Comparison of ENCODE assay signal across 9 cellular contexts in genomic region chr5:39461007-39461682, GRCh38. TPM values are rescaled to one million over a fixed set of nuclear protein-coding genes. Genes with fewer than 3 reads are reported as not detected.
DNase-seq lines count a peak whose midpoint lies in the region; ATAC-seq and TF ChIP-seq lines count a peak whose summit lies in the region.
"Had no signal": no experiment of that assay in that cellular context is flagged by ENCODE, and none has a peak within 500 bp of the region (broad histone marks: within the 10 kb centered on the region; RNA-seq: fewer than 3 reads in every experiment).

No MANE protein-coding gene starts in this region.

- DNase-seq in fibroblast of villous mesenchyme (ENCODE audit: low read depth) (peak; percentile 43), dedifferentiated amniotic fluid mesenchymal stem cell (ENCODE audit: extremely low spot score) (no peak), HK-2 (ENCODE audit: unreplicated experiment) (no peak)
- DNase-seq in stimulated activated naive CD4-positive, alpha-beta T cell (lab: John Stamatoyannopoulos, UW), result no peak

- TF ChIP-seq CTCF in fibroblast of villous mesenchyme (IDR thresholded peaks at IDR 0.05; ENCODE audit: insufficient read depth, low read depth, low read length), result no peak

- H3K4me3 ChIP-seq in fibroblast of villous mesenchyme (ENCODE audit: low read depth, low read length), result no peak overlapping the region

- peak; percentile 98 for ATAC-seq in GM18498 (IDR thresholded peaks at IDR 0.05; ENCODE audit: unreplicated experiment)
- ATAC-seq in GM21447 (IDR thresholded peaks at IDR 0.05; ENCODE audit: unreplicated experiment), result peak; percentile 97
- peak; percentile 85 for ATAC-seq in HG03469 (IDR thresholded peaks at IDR 0.05; ENCODE audit: unreplicated experiment)
- ATAC-seq in HG03045 (IDR thresholded peaks at IDR 0.05; ENCODE audit: unreplicated experiment), result no peak

RNA-seq across cellular contexts. Expression of gene DAB2, which starts 36.4 kb away (rescaled TPM):
- total RNA-seq in fibroblast of villous mesenchyme, result 231 and 332 TPM in 2 replicates
- total RNA-seq: activated T-helper 2 cell treated with anti-CD3 and anti-CD28 coated beads, Interferon-gamma antibody, Interleukin-2, Interleukin-4, amounts not matched to agents 10 μg/mL and 5 μg/mL and 100 μg/mL, durations not matched to agents 14 hours and 24 hours and 36 hours had no signal
